22 cellular contexts compared by ENCODE assay signal in the genomic region with DNA sequence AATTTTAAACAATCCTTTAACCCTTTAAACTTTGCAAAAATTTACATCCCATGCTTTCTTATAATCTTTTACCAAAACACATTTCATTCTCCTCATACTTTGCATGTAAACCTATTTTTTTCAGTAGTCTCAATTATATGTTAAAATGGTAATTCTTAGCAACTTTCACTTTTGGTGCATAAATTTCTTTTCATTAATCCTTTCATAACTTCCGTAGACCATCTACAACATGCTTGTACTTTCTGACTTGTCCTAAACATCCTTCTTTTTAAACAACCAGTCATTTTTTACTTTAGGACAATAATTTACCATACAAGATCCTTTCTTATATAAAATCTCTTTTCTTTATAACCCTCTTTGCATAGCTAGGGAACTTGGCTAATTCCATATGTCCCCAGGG. TPM values are rescaled to one million over a fixed set of nuclear protein-coding genes. Genes with fewer than 3 reads are reported as not detected.
DNase-seq lines count a peak whose midpoint lies in the region; ATAC-seq and TF ChIP-seq lines count a peak whose summit lies in the region.
"Had no signal": no experiment of that assay in that cellular context is flagged by ENCODE, and none has a peak within 500 bp of the region (broad histone marks: within the 10 kb centered on the region; RNA-seq: fewer than 3 reads in every experiment).

No MANE protein-coding gene starts in this region.

- no peak overlapping the region for H3K27ac ChIP-seq in neural progenitor cell
- H3K27ac ChIP-seq: cardiac muscle cell, esophagus squamous epithelium, testis had no signal

- H3K9me3 ChIP-seq in neural progenitor cell (ENCODE audit: low read depth) = peaks cover 29% of the 10 kb centered on the region
- H3K9me3 ChIP-seq: testis had no signal

- H3K36me3 Mint-ChIP-seq in activated T-cell treated with anti-CD3 and anti-CD28 coated beads, Interleukin-2, amount 50 U/mL, for 72 hours (ENCODE audit: insufficient read depth in 2 of 2) = peaks cover 12 to 15% of the 10 kb centered on the region in 2 donors
- H3K36me3 Mint-ChIP-seq in neural progenitor cell = peaks cover 13% of the 10 kb centered on the region

- H3K9ac ChIP-seq in neural progenitor cell = no peak overlapping the region

- no peak overlapping the region for H2AFZ ChIP-seq in neural progenitor cell (replicated peaks)

- no peaks in the 10 kb centered on the region for H3K27me3 Mint-ChIP-seq in activated T-cell treated with anti-CD3 and anti-CD28 coated beads, Interleukin-2, amount 50 U/mL, for 72 hours (ENCODE audit: low read depth)
- H3K27me3 Mint-ChIP-seq in neural progenitor cell (ENCODE audit: insufficient read depth, low read depth) = no peaks in the 10 kb centered on the region
- H3K27me3 Mint-ChIP-seq: CD8-positive, alpha-beta memory T cell had no signal

- H4K20me1 ChIP-seq in neural progenitor cell (ENCODE audit: low read depth) = no peaks in the 10 kb centered on the region

- H3K4me1 ChIP-seq in neural progenitor cell = no peaks in the 10 kb centered on the region
- H3K4me1 ChIP-seq: esophagus squamous epithelium, testis had no signal

- no peak for ATAC-seq in activated T-cell treated with anti-CD3 and anti-CD28 coated beads, Interleukin-2, amount 50 U/mL, for 72 hours (replicated peaks in 1 of 2)
- ATAC-seq: right cardiac atrium; stimulated activated effector memory CD8-positive, alpha-beta T cell treated with anti-CD3 and anti-CD28 coated beads, Interleukin-12 subunit alpha, Interleukin-12 subunit beta, amount 100 ng/mL, for 72 hours had no signal

- peaks cover 4 to 5% of the 10 kb centered on the region in 2 donors for H3K9me3 Mint-ChIP-seq in activated T-cell treated with anti-CD3 and anti-CD28 coated beads, Interleukin-2, amount 50 U/mL, for 72 hours
- peaks cover 29% of the 10 kb centered on the region for H3K9me3 Mint-ChIP-seq in neural progenitor cell

- H3K79me2 ChIP-seq in neural progenitor cell (ENCODE audit: low read depth) = peaks cover 14% of the 10 kb centered on the region

- no peaks in the 10 kb centered on the region for H3K27me3 ChIP-seq in neural progenitor cell
- H3K27me3 ChIP-seq: cardiac muscle cell, esophagus squamous epithelium, testis had no signal

- H3F3A ChIP-seq in neural progenitor cell (ENCODE audit: low read depth) = no peaks in the 10 kb centered on the region

- peaks cover 19% of the 10 kb centered on the region for H3K36me3 ChIP-seq in neural progenitor cell
- H3K36me3 ChIP-seq: cardiac muscle cell had no signal

- TF ChIP-seq CTCF in neural progenitor cell (IDR thresholded peaks at IDR 0.05) = no peak

- H3K4me3 ChIP-seq in neural progenitor cell = no peak overlapping the region
- H3K4me3 ChIP-seq: cardiac muscle cell, esophagus squamous epithelium, testis had no signal

- DNase-seq in activated T-cell treated with anti-CD3 and anti-CD28 coated beads, Interleukin-2, amount 50 U/mL, for 72 hours = no peak
- DNase-seq in activated T-cell treated with anti-CD3 and anti-CD28 coated beads, Interleukin-2, amount 50 U/mL, for 1 hour = no peak
- DNase-seq in KBM-7 (peak; percentile 39), SK-N-DZ (ENCODE audit: low spot score) (peak; percentile 21), neural progenitor cell (ENCODE audit: low spot score) (peak; percentile 39), foreskin melanocyte (no peak), DMS153 (lab: John Stamatoyannopoulos, UW) (no peak)
- DNase-seq: activated CD4-positive, alpha-beta T cell treated with anti-CD3 and anti-CD28 coated beads, Interleukin-2, amount 50 U/mL, for 1 hour; activated CD8-positive, alpha-beta memory T cell treated with anti-CD3 and anti-CD28 coated beads, Interleukin-2, amount 50 U/mL, for 48 hours; activated gamma-delta T cell; CD8-positive, alpha-beta memory T cell; effector CD4-positive, alpha-beta T cell; esophagus squamous epithelium; glutamatergic neuron; NCI-H2029; NCI-H526 treated with DMSO at 0.1 percent for 48 hours; right cardiac atrium; stimulated activated CD4-positive, alpha-beta T cell treated with anti-CD3 and anti-CD28 coated beads, Interleukin-15, amount 100 ng/mL, for 24 hours; testis had no signal

- peaks cover 14% of the 10 kb centered on the region for H3K4me1 Mint-ChIP-seq in activated T-cell treated with anti-CD3 and anti-CD28 coated beads, Interleukin-2, amount 50 U/mL, for 72 hours (ENCODE audit: low read depth)
- H3K4me1 Mint-ChIP-seq in neural progenitor cell = no peaks in the 10 kb centered on the region

- no peak overlapping the region for H3K4me2 ChIP-seq in neural progenitor cell

- in situ Hi-C loops in KBM-7 (cut with MboI; ENCODE audit: low pct_unique_long_range_greater_than_20kb, low sequenced_read_pairs) = no loop called here

- no peak overlapping the region for H3K4me3 Mint-ChIP-seq in activated T-cell treated with anti-CD3 and anti-CD28 coated beads, Interleukin-2, amount 50 U/mL, for 72 hours
- no peak overlapping the region for H3K4me3 Mint-ChIP-seq in neural progenitor cell
- H3K4me3 Mint-ChIP-seq: CD8-positive, alpha-beta memory T cell; stimulated activated effector memory CD8-positive, alpha-beta T cell treated with anti-CD3 and anti-CD28 coated beads, Interleukin-12 subunit alpha, Interleukin-12 subunit beta, amount 100 ng/mL, for 72 hours; T-helper 1 cell treated with Interleukin-12 subunit alpha and Interleukin-12 subunit beta and Interleukin-4 antibody, amounts not matched to agents 30 μg/mL and 1 μg/mL, for 36 hours had no signal

- peak overlapping the region; percentile 13 for H3K27ac Mint-ChIP-seq in activated T-cell treated with anti-CD3 and anti-CD28 coated beads, Interleukin-2, amount 50 U/mL, for 72 hours
- H3K27ac Mint-ChIP-seq in neural progenitor cell = no peak overlapping the region
- H3K27ac Mint-ChIP-seq: CD8-positive, alpha-beta memory T cell; stimulated activated effector memory CD8-positive, alpha-beta T cell treated with anti-CD3 and anti-CD28 coated beads, Interleukin-12 subunit alpha, Interleukin-12 subunit beta, amount 100 ng/mL, for 72 hours; T-helper 1 cell treated with Interleukin-12 subunit alpha and Interleukin-12 subunit beta and Interleukin-4 antibody, amounts not matched to agents 30 μg/mL and 1 μg/mL, for 36 hours had no signal

RNA-seq across cellular contexts. Expression of a gene that starts 19.5 kb away (rescaled TPM):
- 10 to 100 TPM; 17.6 to 20.2 TPM for total RNA-seq in activated T-cell treated with anti-CD3 and anti-CD28 coated beads, Interleukin-2, amount 50 U/mL, for 72 hours
- 22.9 and 34.4 TPM in 2 replicates for polyA plus RNA-seq in SK-N-DZ (2014; cell fraction: cytosol; rRNA removed)
- polyA plus RNA-seq in SK-N-DZ (2014; cell fraction: nucleus; rRNA removed) = 12.5 and 15.6 TPM in 2 replicates
- total RNA-seq in neural progenitor cell (ENCODE audit: low replicate concordance) = 24.8 and 35.8 TPM in 2 replicates

Comparison
In these comparisons a context has a peak if more than half of its experiments do, and no peak if none do; other contexts are left out.
1. DNase-seq: peak in KBM-7 (single experiment), SK-N-DZ (single experiment) and neural progenitor cell (single experiment); none in activated T-cell treated with anti-CD3 and anti-CD28 coated beads, Interleukin-2, amount 50 U/mL, for 72 hours (0 of 2), activated T-cell treated with anti-CD3 and anti-CD28 coated beads, Interleukin-2, amount 50 U/mL, for 1 hour (single experiment), foreskin melanocyte (single experiment) and DMS153 (single experiment).